In genomic region chr12:132717531-132718387, GRCh38 we compare ENCODE assay signal across 15 cellular contexts. TPM values are rescaled to one million over a fixed set of nuclear protein-coding genes. Genes with fewer than 3 reads are reported as not detected.
DNase-seq lines count a peak whose midpoint lies in the region; ATAC-seq and TF ChIP-seq lines count a peak whose summit lies in the region.
"Had no signal": no experiment of that assay in that cellular context is flagged by ENCODE, and none has a peak within 500 bp of the region (broad histone marks: within the 10 kb centered on the region; RNA-seq: fewer than 3 reads in every experiment).

No MANE protein-coding gene starts in this region.

- no peaks in the 10 kb centered on the region for H3K9me3 ChIP-seq in DND-41 (ENCODE audit: insufficient read depth, low read length, severe bottlenecking)
- H3K9me3 ChIP-seq in Karpas-422 (ENCODE audit: low read length), result no peaks in the 10 kb centered on the region
- H3K9me3 ChIP-seq in HAP-1, result no peaks in the 10 kb centered on the region

- H3K36me3 ChIP-seq in DND-41 (ENCODE audit: insufficient read depth, low read length), result peaks cover 80% of the 10 kb centered on the region
- H3K36me3 ChIP-seq in Karpas-422 (ENCODE audit: insufficient read depth, low read length), result peaks cover 22% of the 10 kb centered on the region
- H3K36me3 ChIP-seq in HAP-1 (replicated peaks), result peaks cover 76% of the 10 kb centered on the region

- H3K27me3 ChIP-seq in DND-41 (ENCODE audit: insufficient read depth, low read length, poor library complexity), result no peaks in the 10 kb centered on the region
- H3K27me3 ChIP-seq in Karpas-422 (ENCODE audit: low read length), result no peaks in the 10 kb centered on the region
- H3K27me3 ChIP-seq in HAP-1 (ENCODE audit: low read depth), result no peaks in the 10 kb centered on the region

- DNase-seq in DND-41 (no peak), Karpas-422 (peak; percentile 49), islet precursor cell (peak; percentile 56), HAP-1 (ENCODE audit: low spot score in 2 of 2) (no peak), coronary artery (ENCODE audit: low spot score) (no peak)
- DNase-seq: activated CD4-positive, alpha-beta T cell treated with anti-CD3 and anti-CD28 coated beads, Interleukin-2, amount 50 U/mL, for 1 hour; dermis blood vessel endothelial cell; DMS 273 treated with DMSO at 0.1 percent for 48 hours; immature natural killer cell; NCI-H2081; OCI-M1; stimulated activated CD4-positive, alpha-beta T cell treated with anti-CD3 and anti-CD28 coated beads, Interleukin-4, amount 100 ng/mL, for 1 hour; stimulated activated CD8-positive, alpha-beta memory T cell treated with anti-CD3 and anti-CD28 coated beads, Interleukin-4, amount 100 ng/mL, for 48 hours had no signal

- H3K4me1 ChIP-seq in DND-41 (ENCODE audit: insufficient read depth, low read length) (peaks cover 9% of the 10 kb centered on the region; the same call in 1 of the 2 replicates), Karpas-422 (ENCODE audit: low read length) (peaks cover 5% of the 10 kb centered on the region), HAP-1 (no peaks in the 10 kb centered on the region)
- H3K4me1 ChIP-seq: parathyroid adenoma had no signal

- in situ Hi-C loops in HAP-1 (cut with MboI; ENCODE audit: low sequenced_read_pairs), result loop anchor here (5.0 kb wide), 1 partner anchor 35 kb away; no protein-coding TSS in a partner anchor

- no peak overlapping the region for H3K4me3 ChIP-seq in DND-41 (ENCODE audit: low read depth in 1 of 2, low read length in 2 of 2)
- H3K4me3 ChIP-seq in Karpas-422 (ENCODE audit: low read length), result no peak overlapping the region
- H3K4me3 ChIP-seq in HAP-1, result no peak overlapping the region
- no peak overlapping the region for H3K4me3 ChIP-seq in coronary artery
- H3K4me3 ChIP-seq: lung had no signal

- no peak overlapping the region for H2AFZ ChIP-seq in DND-41 (ENCODE audit: low read depth, low read length)
- no peak overlapping the region for H2AFZ ChIP-seq in Karpas-422 (ENCODE audit: low read length)
- H2AFZ ChIP-seq: parathyroid adenoma had no signal

- H3K9ac ChIP-seq in DND-41 (ENCODE audit: low read depth, low read length), result no peak overlapping the region
- H3K9ac ChIP-seq in Karpas-422 (ENCODE audit: low read length), result no peak overlapping the region
- H3K9ac ChIP-seq: parathyroid adenoma had no signal

- H3K79me2 ChIP-seq in DND-41 (ENCODE audit: insufficient read depth, low read length), result peaks cover 49% of the 10 kb centered on the region
- H3K79me2 ChIP-seq in Karpas-422 (ENCODE audit: low read length), result peaks cover 35% of the 10 kb centered on the region
- H3K79me2 ChIP-seq: parathyroid adenoma had no signal

- H4K20me1 ChIP-seq in DND-41 (ENCODE audit: insufficient read depth, low read length) (peaks cover 72% of the 10 kb centered on the region), Karpas-422 (ENCODE audit: insufficient read depth, low read depth, low read length) (peaks cover 36% of the 10 kb centered on the region)

- no peak overlapping the region for H3K27ac ChIP-seq in DND-41 (ENCODE audit: low read length)
- no peak overlapping the region for H3K27ac ChIP-seq in Karpas-422 (ENCODE audit: low read length)
- no peak overlapping the region for H3K27ac ChIP-seq in coronary artery
- H3K27ac ChIP-seq: parathyroid adenoma had no signal

- TF ChIP-seq CTCF in DND-41 (IDR thresholded peaks at IDR 0.05; ENCODE audit: borderline replicate concordance, extremely low read depth, low read length, poor library complexity, severe bottlenecking), result no peak
- no peak for TF ChIP-seq CTCF in coronary artery (IDR thresholded peaks at IDR 0.05)

- no peaks in the 10 kb centered on the region for H3K9me2 ChIP-seq in Karpas-422 (replicated peaks; ENCODE audit: insufficient read depth, low read length)

- ATAC-seq in DND-41 (ENCODE audit: insufficient read depth, low read depth), result 0 out of 3 replicates have a peak, but pooled peaks have one; percentile 9

- H3K4me2 ChIP-seq in DND-41 (ENCODE audit: insufficient read depth, low read length) (no peak overlapping the region), Karpas-422 (ENCODE audit: low read depth, low read length, poor library complexity, severe bottlenecking) (no peak overlapping the region)

RNA-seq across cellular contexts. Expression of gene PGAM5, which starts 7.1 kb away (rescaled TPM):
- total RNA-seq in Karpas-422 (2014; rRNA removed; shearing (Covaris generic); ENCODE audit: low replicate concordance), result 42.5 and 63.2 TPM in 2 replicates

RNA-seq across cellular contexts. Expression of gene PXMP2, which starts 30.4 kb away (rescaled TPM):
- 33.2 and 35.5 TPM in 2 replicates for total RNA-seq in Karpas-422 (2014; rRNA removed; shearing (Covaris generic); ENCODE audit: low replicate concordance)

RNA-seq across cellular contexts. Expression of gene POLE, which starts 30.6 kb away (rescaled TPM):
- total RNA-seq in Karpas-422 (2014; rRNA removed; shearing (Covaris generic); ENCODE audit: low replicate concordance), result 37.9 and 49.5 TPM in 2 replicates

RNA-seq across cellular contexts. Expression of gene ANKLE2, which starts 43.9 kb away (rescaled TPM):
- total RNA-seq in Karpas-422 (2014; rRNA removed; shearing (Covaris generic); ENCODE audit: low replicate concordance), result 42.7 and 47.9 TPM in 2 replicates

Comparison
In these comparisons a context has a peak if more than half of its experiments do, and no peak if none do; other contexts are left out.
1. DNase-seq: peak in Karpas-422 (single experiment) and islet precursor cell (single experiment); none in DND-41 (single experiment), HAP-1 (0 of 2) and coronary artery (single experiment).